ENCODE assay signal across 15 cellular contexts in genomic region chr16:54027126-54027922, GRCh38.
DNase-seq lines count a peak whose midpoint lies in the region; ATAC-seq and TF ChIP-seq lines count a peak whose summit lies in the region.
"Had no signal": no experiment of that assay in that cellular context is flagged by ENCODE, and none has a peak within 500 bp of the region (broad histone marks: within the 10 kb centered on the region; RNA-seq: fewer than 3 reads in every experiment).

No MANE protein-coding gene starts in this region.

- H2AFZ ChIP-seq in PC-9 (no peak overlapping the region), Karpas-422 (ENCODE audit: low read length) (no peak overlapping the region)

- peaks cover 53% of the 10 kb centered on the region for H3F3A ChIP-seq in PC-9 (ENCODE audit: insufficient read depth, low read depth)

- H3K9me3 ChIP-seq in PC-9 (ENCODE audit: insufficient read depth, low read depth), result peaks cover 26% of the 10 kb centered on the region
- H3K9me3 ChIP-seq in Karpas-422 (ENCODE audit: low read length), result peaks cover 3% of the 10 kb centered on the region; the same call in 1 of the 2 replicates

- H3K4me1 ChIP-seq in PC-9 (replicated peaks; ENCODE audit: insufficient read depth) (peaks cover 69% of the 10 kb centered on the region), Karpas-422 (ENCODE audit: low read length) (no peaks in the 10 kb centered on the region)
- H3K4me1 ChIP-seq: sigmoid colon had no signal

- H3K27me3 ChIP-seq in PC-9 (ENCODE audit: insufficient read depth, low read depth) (no peaks in the 10 kb centered on the region), Karpas-422 (ENCODE audit: low read length) (no peaks in the 10 kb centered on the region)
- H3K27me3 ChIP-seq: sigmoid colon had no signal

- H3K79me2 ChIP-seq in PC-9 (ENCODE audit: low read depth) (no peaks in the 10 kb centered on the region), Karpas-422 (ENCODE audit: low read length) (0 out of 2 replicates have a peak, but pooled peaks cover 5% of the 10 kb centered on the region)

- H3K9ac ChIP-seq in Karpas-422 (ENCODE audit: low read length), result no peak overlapping the region

- POLR2A ChIA-PET in PC-9 (lab: Charles Lee; ENCODE audit: unreplicated experiment), result interaction anchor here (0.6 to 0.7 kb wide), 3 partner anchors 21 to 261 kb away, joined by 3 to 6 read pairs (median 3); no protein-coding TSS in a partner anchor

- TF ChIP-seq CTCF in PC-9 (conservative IDR thresholded peaks at IDR 0.05) (no peak), omental fat pad (IDR thresholded peaks at IDR 0.05) (no peak)

- CTCF ChIA-PET in PC-9 (lab: Charles Lee), result no interaction called here

- H3K9me2 ChIP-seq in PC-9 (ENCODE audit: insufficient read depth) (no peaks in the 10 kb centered on the region), Karpas-422 (replicated peaks; ENCODE audit: insufficient read depth, low read length) (no peaks in the 10 kb centered on the region)

- peak; percentile 73 for ATAC-seq in omental fat pad (ENCODE audit: low FRiP score)
- ATAC-seq: activated T-cell treated with anti-CD3 and anti-CD28 coated beads, Interleukin-2, amount 50 U/mL, for 4 hours; T-cell had no signal

- H3K4me3 ChIP-seq in PC-9 (peak overlapping the region; percentile 29; the same call in 1 of the 2 replicates), Karpas-422 (ENCODE audit: low read length) (no peak overlapping the region)
- H3K4me3 ChIP-seq: sigmoid colon had no signal

- DNase-seq in EL, result peak; percentile 89
- peak; percentile 66 to 96 for DNase-seq in PC-9
- DNase-seq in dedifferentiated amniotic fluid mesenchymal stem cell (ENCODE audit: extremely low spot score), result peak; percentile 32
- no peak for DNase-seq in omental fat pad (ENCODE audit: low spot score)
- no peak for DNase-seq in stimulated activated CD4-positive, alpha-beta T cell treated with anti-CD3 and anti-CD28 coated beads, Interleukin-2, amount 100 ng/mL, for 48 hours
- DNase-seq in Karpas-422, result no peak
- DNase-seq in GDM1 (lab: John Stamatoyannopoulos, UW), result no peak
- DNase-seq in NCI-H146 (lab: John Stamatoyannopoulos, UW), result no peak
- DNase-seq: activated T-cell treated with anti-CD3 and anti-CD28 coated beads, Interleukin-2, amount 50 U/mL, for 4 hours; CD8-positive, alpha-beta memory T cell; effector CD4-positive, alpha-beta T cell; H9; NCI-H1048; sigmoid colon; T-cell had no signal

- H3K27ac ChIP-seq in PC-9 (peak overlapping the region; percentile 90), Karpas-422 (ENCODE audit: low read length) (no peak overlapping the region)
- H3K27ac ChIP-seq: sigmoid colon had no signal

- H3K4me2 ChIP-seq in PC-9 (peak overlapping the region; percentile 70), Karpas-422 (ENCODE audit: low read depth, low read length, poor library complexity, severe bottlenecking) (no peak overlapping the region)

- 0 out of 2 replicates have a peak, but pooled peaks cover 4% of the 10 kb centered on the region for H3K36me3 ChIP-seq in PC-9 (ENCODE audit: low read depth)
- no peaks in the 10 kb centered on the region; the same call in none of the 2 replicates for H3K36me3 ChIP-seq in Karpas-422 (ENCODE audit: insufficient read depth, low read length)
- H3K36me3 ChIP-seq: sigmoid colon had no signal

- TSS peak; percentile 80 for BruUV-seq in PC-9 (replicated peaks; lab: Mats Ljungman, UMichigan)

- intact Hi-C loops in PC-9 (cut with micrococcal nuclease; ENCODE audit: unreplicated experiment), result loop anchor here (1.0 to 5.0 kb wide), 5 partner anchors 50 to 395 kb away; partner anchors contain the start of gene IRX3

- no peaks in the 10 kb centered on the region for H4K20me1 ChIP-seq in PC-9 (ENCODE audit: insufficient read depth)
- no peaks in the 10 kb centered on the region for H4K20me1 ChIP-seq in Karpas-422 (ENCODE audit: insufficient read depth, low read depth, low read length)

Comparison
In these comparisons a context has a peak if more than half of its experiments do, and no peak if none do; other contexts are left out.
1. DNase-seq: peak in EL (single experiment), PC-9 (2 of 2) and dedifferentiated amniotic fluid mesenchymal stem cell (single experiment); none in omental fat pad (single experiment), stimulated activated CD4-positive, alpha-beta T cell treated with anti-CD3 and anti-CD28 coated beads, Interleukin-2, amount 100 ng/mL, for 48 hours (0 of 2), Karpas-422 (single experiment), GDM1 (single experiment) and NCI-H146 (single experiment).